Comparison of ENCODE assay signal across 18 cellular contexts in genomic region chr5:1050449-1051365, GRCh38. TPM values are rescaled to one million over a fixed set of nuclear protein-coding genes. Genes with fewer than 3 reads are reported as not detected.
DNase-seq lines count a peak whose midpoint lies in the region; ATAC-seq and TF ChIP-seq lines count a peak whose summit lies in the region.
"Had no signal": no experiment of that assay in that cellular context is flagged by ENCODE, and none has a peak within 500 bp of the region (broad histone marks: within the 10 kb centered on the region; RNA-seq: fewer than 3 reads in every experiment).

No MANE protein-coding gene starts in this region.

- H3K27me3 Mint-ChIP-seq in glutamatergic neuron (ENCODE audit: unreplicated experiment) = peaks cover 21% of the 10 kb centered on the region
- H3K27me3 Mint-ChIP-seq in progenitor cell of endocrine pancreas = no peaks in the 10 kb centered on the region
- no peaks in the 10 kb centered on the region for H3K27me3 Mint-ChIP-seq in activated T-cell treated with anti-CD3 and anti-CD28 coated beads, Interleukin-2, amount 50 U/mL, for 72 hours (ENCODE audit: low read depth)
- H3K27me3 Mint-ChIP-seq: activated CD8-positive, alpha-beta memory T cell treated with anti-CD3 and anti-CD28 coated beads, Interleukin-2, amount 10 ng/mL, durations not matched to agents 7 days and 5 days; naive B cell had no signal

- H3K4me3 Mint-ChIP-seq in glutamatergic neuron (ENCODE audit: unreplicated experiment) = no peak overlapping the region
- H3K4me3 Mint-ChIP-seq in progenitor cell of endocrine pancreas (ENCODE audit: low read depth) = no peak overlapping the region
- H3K4me3 Mint-ChIP-seq in activated T-cell treated with anti-CD3 and anti-CD28 coated beads, Interleukin-2, amount 50 U/mL, for 72 hours = no peak overlapping the region
- H3K4me3 Mint-ChIP-seq: activated CD8-positive, alpha-beta memory T cell treated with anti-CD3 and anti-CD28 coated beads, Interleukin-2, amount 10 ng/mL, durations not matched to agents 7 days and 5 days; naive B cell had no signal

- H3K36me3 Mint-ChIP-seq in glutamatergic neuron (ENCODE audit: unreplicated experiment) (no peaks in the 10 kb centered on the region), progenitor cell of endocrine pancreas (ENCODE audit: insufficient read depth) (peaks cover 6% of the 10 kb centered on the region)
- peaks cover 16 to 23% of the 10 kb centered on the region in 2 donors for H3K36me3 Mint-ChIP-seq in activated T-cell treated with anti-CD3 and anti-CD28 coated beads, Interleukin-2, amount 50 U/mL, for 72 hours (ENCODE audit: insufficient read depth in 2 of 2)
- H3K36me3 Mint-ChIP-seq: activated CD8-positive, alpha-beta memory T cell treated with anti-CD3 and anti-CD28 coated beads, Interleukin-2, amount 10 ng/mL, durations not matched to agents 7 days and 5 days had no signal

- no peak overlapping the region for H3K27ac Mint-ChIP-seq in glutamatergic neuron (ENCODE audit: unreplicated experiment)
- peak overlapping the region; percentile 70 for H3K27ac Mint-ChIP-seq in progenitor cell of endocrine pancreas
- H3K27ac Mint-ChIP-seq in activated T-cell treated with anti-CD3 and anti-CD28 coated beads, Interleukin-2, amount 50 U/mL, for 72 hours = no peak overlapping the region
- H3K27ac Mint-ChIP-seq: activated CD8-positive, alpha-beta memory T cell treated with anti-CD3 and anti-CD28 coated beads, Interleukin-2, amount 10 ng/mL, durations not matched to agents 7 days and 5 days had no signal

- no peak for ATAC-seq in activated T-cell treated with anti-CD3 and anti-CD28 coated beads, Interleukin-2, amount 50 U/mL, for 72 hours (replicated peaks in 1 of 2)
- ATAC-seq: A549; activated CD4-positive, CD25-positive, alpha-beta regulatory T cell treated with anti-CD3 and anti-CD28 coated beads, Interleukin-2, amount 50 U/mL, for 24 hours; activated CD8-positive, alpha-beta memory T cell treated with anti-CD3 and anti-CD28 coated beads, Interleukin-2, amount 10 ng/mL, durations not matched to agents 7 days and 5 days; foreskin keratinocyte; stimulated activated naive CD8-positive, alpha-beta T cell treated with anti-CD3 and anti-CD28 coated beads, Interleukin-15, Interleukin-2, amounts not matched to agents 100 U/mL and 50 U/mL, for 24 hours; upper lobe of right lung had no signal

- H3K4me1 Mint-ChIP-seq in glutamatergic neuron (ENCODE audit: low read depth, unreplicated experiment) (peaks cover 4% of the 10 kb centered on the region), progenitor cell of endocrine pancreas (ENCODE audit: low read depth) (no peaks in the 10 kb centered on the region)
- no peaks in the 10 kb centered on the region for H3K4me1 Mint-ChIP-seq in activated T-cell treated with anti-CD3 and anti-CD28 coated beads, Interleukin-2, amount 50 U/mL, for 72 hours (ENCODE audit: low read depth)
- H3K4me1 Mint-ChIP-seq: activated CD8-positive, alpha-beta memory T cell treated with anti-CD3 and anti-CD28 coated beads, Interleukin-2, amount 10 ng/mL, durations not matched to agents 7 days and 5 days had no signal

- DNase-seq in NCI-H82 (lab: John Stamatoyannopoulos, UW) = peak; percentile 3
- no peak for DNase-seq in NCI-H82 treated with DMSO at 0.1 percent for 48 hours (lab: John Stamatoyannopoulos, UW; ENCODE audit: unreplicated experiment)
- DNase-seq in NCI-H2196 (lab: John Stamatoyannopoulos, UW; ENCODE audit: unreplicated experiment) = peak; percentile 37
- peak; percentile 21 for DNase-seq in glutamatergic neuron
- no peak for DNase-seq in progenitor cell of endocrine pancreas (ENCODE audit: low spot score, unreplicated experiment)
- no peak for DNase-seq in activated T-cell treated with anti-CD3 and anti-CD28 coated beads, Interleukin-2, amount 50 U/mL, for 72 hours
- DNase-seq in iPS-NIHi11 (ENCODE audit: low spot score) = no peak
- no peak for DNase-seq in 8988T
- DNase-seq: activated CD8-positive, alpha-beta memory T cell treated with anti-CD3 and anti-CD28 coated beads, Interleukin-2, amount 10 ng/mL, durations not matched to agents 7 days and 5 days; anterior cingulate cortex; foreskin keratinocyte; naive B cell; NCI-H1092 treated with DMSO at 0.1 percent for 48 hours; NCI-H748 treated with DMSO at 0.1 percent for 48 hours; stimulated activated naive CD8-positive, alpha-beta T cell treated with anti-CD3 and anti-CD28 coated beads, Interleukin-15, Interleukin-2, amounts not matched to agents 100 U/mL and 50 U/mL, for 24 hours; upper lobe of right lung had no signal

- no peak for TF ChIP-seq CTCF in glutamatergic neuron (IDR thresholded peaks at IDR 0.05; ENCODE audit: partially characterized antibody, unreplicated experiment)
- no peak for TF ChIP-seq CTCF in progenitor cell of endocrine pancreas (IDR thresholded peaks at IDR 0.05; ENCODE audit: unreplicated experiment)

- H3K9me3 Mint-ChIP-seq in glutamatergic neuron (ENCODE audit: unreplicated experiment) (peaks cover 8% of the 10 kb centered on the region), progenitor cell of endocrine pancreas (ENCODE audit: low read depth) (peaks cover 17% of the 10 kb centered on the region)
- peaks cover 28 to 29% of the 10 kb centered on the region in 2 donors for H3K9me3 Mint-ChIP-seq in activated T-cell treated with anti-CD3 and anti-CD28 coated beads, Interleukin-2, amount 50 U/mL, for 72 hours

RNA-seq across cellular contexts. Expression of gene NKD2, which starts 42.1 kb away (rescaled TPM):
- total RNA-seq in glutamatergic neuron (ENCODE audit: unreplicated experiment) (41.7 TPM), progenitor cell of endocrine pancreas (23.9 and 28.3 TPM in 2 replicates)
- 10 to 100 TPM; 18.7 to 25.0 TPM for total RNA-seq in activated T-cell treated with anti-CD3 and anti-CD28 coated beads, Interleukin-2, amount 50 U/mL, for 72 hours

Comparison
In these comparisons a context has a peak if more than half of its experiments do, and no peak if none do; other contexts are left out.
1. DNase-seq: peak in NCI-H82 (single experiment), NCI-H2196 (single experiment) and glutamatergic neuron (single experiment); none in NCI-H82 treated with DMSO at 0.1 percent for 48 hours (single experiment), progenitor cell of endocrine pancreas (single experiment), activated T-cell treated with anti-CD3 and anti-CD28 coated beads, Interleukin-2, amount 50 U/mL, for 72 hours (0 of 2), iPS-NIHi11 (single experiment) and 8988T (single experiment).